16 cellular contexts compared by ENCODE assay signal in genomic region chr14:31408421-31408820, GRCh38. TPM values are rescaled to one million over a fixed set of nuclear protein-coding genes. Genes with fewer than 3 reads are reported as not detected.
DNase-seq lines count a peak whose midpoint lies in the region; ATAC-seq and TF ChIP-seq lines count a peak whose summit lies in the region.
"Had no signal": no experiment of that assay in that cellular context is flagged by ENCODE, and none has a peak within 500 bp of the region (broad histone marks: within the 10 kb centered on the region; RNA-seq: fewer than 3 reads in every experiment).

No MANE protein-coding gene starts in this region.

- peaks cover 5% of the 10 kb centered on the region for H3K4me1 Mint-ChIP-seq in activated CD8-positive, alpha-beta T cell treated with anti-CD3 and anti-CD28 coated beads for 36 hours (ENCODE audit: low read depth)
- H3K4me1 Mint-ChIP-seq in activated CD8-positive, alpha-beta T cell treated with anti-CD3 and anti-CD28 coated beads, Interleukin-2, amount 10 ng/mL, durations not matched to agents 7 days and 5 days (ENCODE audit: low read depth): no peaks in the 10 kb centered on the region
- H3K4me1 Mint-ChIP-seq in stimulated activated naive CD8-positive, alpha-beta T cell treated with anti-CD3 and anti-CD28 coated beads, Interleukin-15, amount 100 ng/mL, for 72 hours: peaks cover 11% of the 10 kb centered on the region
- H3K4me1 Mint-ChIP-seq in activated T-helper 2 cell treated with anti-CD3 and anti-CD28 coated beads, Interferon-gamma antibody, Interleukin-2, Interleukin-4, amounts not matched to agents 10 μg/mL and 5 μg/mL and 100 μg/mL, durations not matched to agents 14 hours and 24 hours and 36 hours (ENCODE audit: low read depth): peaks cover 12% of the 10 kb centered on the region
- H3K4me1 Mint-ChIP-seq: GM23338 had no signal

- DNase-seq in activated CD8-positive, alpha-beta T cell treated with anti-CD3 and anti-CD28 coated beads for 36 hours: no peak
- no peak for DNase-seq in activated CD8-positive, alpha-beta T cell treated with anti-CD3 and anti-CD28 coated beads, Interleukin-2, amount 10 ng/mL, durations not matched to agents 7 days and 5 days
- no peak for DNase-seq in stimulated activated naive CD8-positive, alpha-beta T cell treated with anti-CD3 and anti-CD28 coated beads, Interleukin-15, Interleukin-2, amounts not matched to agents 100 U/mL and 50 U/mL, for 24 hours
- no peak for DNase-seq in stimulated activated naive CD8-positive, alpha-beta T cell treated with anti-CD3 and anti-CD28 coated beads, Interleukin-15, amount 100 ng/mL, for 72 hours
- no peak for DNase-seq in activated T-helper 2 cell treated with anti-CD3 and anti-CD28 coated beads, Interferon-gamma antibody, Interleukin-2, Interleukin-4, amounts not matched to agents 10 μg/mL and 5 μg/mL and 100 μg/mL, durations not matched to agents 14 hours and 24 hours and 36 hours (ENCODE audit: low spot score)
- no peak for DNase-seq in foreskin fibroblast
- DNase-seq: C1 segment of cervical spinal cord; Calu3; CD4-positive, alpha-beta memory T cell; COR-L47; DMS53; DMS79 treated with DMSO at 0.1 percent for 48 hours; GF-D8; H9 had no signal

- H3K4me3 ChIP-seq in foreskin fibroblast (ENCODE audit: low read depth in 1 of 2, low read length in 2 of 2): no peak overlapping the region
- H3K4me3 ChIP-seq: GM23338 had no signal

- intact Hi-C loops in activated CD8-positive, alpha-beta T cell treated with anti-CD3 and anti-CD28 coated beads for 36 hours (cut with micrococcal nuclease): no loop called here
- intact Hi-C loops in activated T-helper 2 cell treated with anti-CD3 and anti-CD28 coated beads, Interferon-gamma antibody, Interleukin-2, Interleukin-4, amounts not matched to agents 10 μg/mL and 5 μg/mL and 100 μg/mL, durations not matched to agents 14 hours and 24 hours and 36 hours (cut with micrococcal nuclease): loop anchor here (1.0 kb wide), 1 partner anchor 8 kb away; no protein-coding TSS in a partner anchor

- H3K36me3 Mint-ChIP-seq in activated CD8-positive, alpha-beta T cell treated with anti-CD3 and anti-CD28 coated beads for 36 hours (ENCODE audit: low read depth): peaks cover 2% of the 10 kb centered on the region
- no peaks in the 10 kb centered on the region for H3K36me3 Mint-ChIP-seq in activated CD8-positive, alpha-beta T cell treated with anti-CD3 and anti-CD28 coated beads, Interleukin-2, amount 10 ng/mL, durations not matched to agents 7 days and 5 days (ENCODE audit: low read depth)
- no peaks in the 10 kb centered on the region for H3K36me3 Mint-ChIP-seq in activated T-helper 2 cell treated with anti-CD3 and anti-CD28 coated beads, Interferon-gamma antibody, Interleukin-2, Interleukin-4, amounts not matched to agents 10 μg/mL and 5 μg/mL and 100 μg/mL, durations not matched to agents 14 hours and 24 hours and 36 hours (ENCODE audit: low read depth)

- H3K27me3 Mint-ChIP-seq in activated CD8-positive, alpha-beta T cell treated with anti-CD3 and anti-CD28 coated beads for 36 hours: no peaks in the 10 kb centered on the region
- no peaks in the 10 kb centered on the region for H3K27me3 Mint-ChIP-seq in activated CD8-positive, alpha-beta T cell treated with anti-CD3 and anti-CD28 coated beads, Interleukin-2, amount 10 ng/mL, durations not matched to agents 7 days and 5 days (ENCODE audit: low read depth)
- no peaks in the 10 kb centered on the region for H3K27me3 Mint-ChIP-seq in stimulated activated naive CD8-positive, alpha-beta T cell treated with anti-CD3 and anti-CD28 coated beads, Interleukin-15, amount 100 ng/mL, for 72 hours
- H3K27me3 Mint-ChIP-seq in activated T-helper 2 cell treated with anti-CD3 and anti-CD28 coated beads, Interferon-gamma antibody, Interleukin-2, Interleukin-4, amounts not matched to agents 10 μg/mL and 5 μg/mL and 100 μg/mL, durations not matched to agents 14 hours and 24 hours and 36 hours (ENCODE audit: low read depth): no peaks in the 10 kb centered on the region
- H3K27me3 Mint-ChIP-seq: CD4-positive, alpha-beta memory T cell had no signal

- POLR2A ChIA-PET in activated CD8-positive, alpha-beta T cell treated with anti-CD3 and anti-CD28 coated beads for 36 hours (lab: Charles Lee): no interaction called here
- POLR2A ChIA-PET in activated CD8-positive, alpha-beta T cell treated with anti-CD3 and anti-CD28 coated beads, Interleukin-2, amount 10 ng/mL, durations not matched to agents 7 days and 5 days (lab: Charles Lee): no interaction called here

- CTCF ChIA-PET in activated CD8-positive, alpha-beta T cell treated with anti-CD3 and anti-CD28 coated beads for 36 hours (lab: Charles Lee): no interaction called here
- CTCF ChIA-PET in activated CD8-positive, alpha-beta T cell treated with anti-CD3 and anti-CD28 coated beads, Interleukin-2, amount 10 ng/mL, durations not matched to agents 7 days and 5 days (lab: Charles Lee): no interaction called here

- H3K9me3 Mint-ChIP-seq in activated CD8-positive, alpha-beta T cell treated with anti-CD3 and anti-CD28 coated beads for 36 hours: no peaks in the 10 kb centered on the region
- H3K9me3 Mint-ChIP-seq in activated CD8-positive, alpha-beta T cell treated with anti-CD3 and anti-CD28 coated beads, Interleukin-2, amount 10 ng/mL, durations not matched to agents 7 days and 5 days (ENCODE audit: insufficient read depth): no peaks in the 10 kb centered on the region
- H3K9me3 Mint-ChIP-seq in stimulated activated naive CD8-positive, alpha-beta T cell treated with anti-CD3 and anti-CD28 coated beads, Interleukin-15, amount 100 ng/mL, for 72 hours: no peaks in the 10 kb centered on the region
- no peaks in the 10 kb centered on the region for H3K9me3 Mint-ChIP-seq in activated T-helper 2 cell treated with anti-CD3 and anti-CD28 coated beads, Interferon-gamma antibody, Interleukin-2, Interleukin-4, amounts not matched to agents 10 μg/mL and 5 μg/mL and 100 μg/mL, durations not matched to agents 14 hours and 24 hours and 36 hours
- H3K9me3 Mint-ChIP-seq: CD4-positive, alpha-beta memory T cell; GM23338; H9 had no signal

- no peak for TF ChIP-seq CTCF in activated CD8-positive, alpha-beta T cell treated with anti-CD3 and anti-CD28 coated beads for 36 hours (IDR thresholded peaks at IDR 0.05)
- TF ChIP-seq CTCF in foreskin fibroblast (IDR thresholded peaks at IDR 0.05; ENCODE audit: low read depth, low read length): no peak

- peak; percentile 58 for ATAC-seq in activated CD8-positive, alpha-beta T cell treated with anti-CD3 and anti-CD28 coated beads for 36 hours
- ATAC-seq in activated CD8-positive, alpha-beta T cell treated with anti-CD3 and anti-CD28 coated beads, Interleukin-2, amount 10 ng/mL, durations not matched to agents 7 days and 5 days: no peak
- ATAC-seq in stimulated activated naive CD8-positive, alpha-beta T cell treated with anti-CD3 and anti-CD28 coated beads, Interleukin-15, Interleukin-2, amounts not matched to agents 100 U/mL and 50 U/mL, for 24 hours: peak; percentile 73
- ATAC-seq in stimulated activated naive CD8-positive, alpha-beta T cell treated with anti-CD3 and anti-CD28 coated beads, Interleukin-15, amount 100 ng/mL, for 72 hours: no peak
- ATAC-seq: GM23338, HCT116 had no signal

- no peak overlapping the region for H3K4me3 Mint-ChIP-seq in activated CD8-positive, alpha-beta T cell treated with anti-CD3 and anti-CD28 coated beads for 36 hours
- no peak overlapping the region for H3K4me3 Mint-ChIP-seq in activated CD8-positive, alpha-beta T cell treated with anti-CD3 and anti-CD28 coated beads, Interleukin-2, amount 10 ng/mL, durations not matched to agents 7 days and 5 days
- H3K4me3 Mint-ChIP-seq in stimulated activated naive CD8-positive, alpha-beta T cell treated with anti-CD3 and anti-CD28 coated beads, Interleukin-15, amount 100 ng/mL, for 72 hours: no peak overlapping the region
- no peak overlapping the region for H3K4me3 Mint-ChIP-seq in activated T-helper 2 cell treated with anti-CD3 and anti-CD28 coated beads, Interferon-gamma antibody, Interleukin-2, Interleukin-4, amounts not matched to agents 10 μg/mL and 5 μg/mL and 100 μg/mL, durations not matched to agents 14 hours and 24 hours and 36 hours (ENCODE audit: low read depth)
- H3K4me3 Mint-ChIP-seq: CD4-positive, alpha-beta memory T cell; GM23338; H9 had no signal

- no peak overlapping the region for H3K27ac Mint-ChIP-seq in activated CD8-positive, alpha-beta T cell treated with anti-CD3 and anti-CD28 coated beads for 36 hours
- no peak overlapping the region for H3K27ac Mint-ChIP-seq in activated CD8-positive, alpha-beta T cell treated with anti-CD3 and anti-CD28 coated beads, Interleukin-2, amount 10 ng/mL, durations not matched to agents 7 days and 5 days
- no peak overlapping the region for H3K27ac Mint-ChIP-seq in stimulated activated naive CD8-positive, alpha-beta T cell treated with anti-CD3 and anti-CD28 coated beads, Interleukin-15, amount 100 ng/mL, for 72 hours
- H3K27ac Mint-ChIP-seq in activated T-helper 2 cell treated with anti-CD3 and anti-CD28 coated beads, Interferon-gamma antibody, Interleukin-2, Interleukin-4, amounts not matched to agents 10 μg/mL and 5 μg/mL and 100 μg/mL, durations not matched to agents 14 hours and 24 hours and 36 hours: peak overlapping the region; percentile 7
- H3K27ac Mint-ChIP-seq: CD4-positive, alpha-beta memory T cell; GM23338; H9 had no signal

RNA-seq across cellular contexts. Expression of gene HEATR5A, which starts 11.9 kb away (rescaled TPM):
- total RNA-seq in activated CD8-positive, alpha-beta T cell treated with anti-CD3 and anti-CD28 coated beads for 36 hours: 10 to 100 TPM; 12.7 to 15.7 TPM
- total RNA-seq in activated CD8-positive, alpha-beta T cell treated with anti-CD3 and anti-CD28 coated beads, Interleukin-2, amount 10 ng/mL, durations not matched to agents 7 days and 5 days: 1 to 10 TPM; 8.5 to 9.4 TPM
- 23.1 TPM in 2 replicates for total RNA-seq in activated T-helper 2 cell treated with anti-CD3 and anti-CD28 coated beads, Interferon-gamma antibody, Interleukin-2, Interleukin-4, amounts not matched to agents 10 μg/mL and 5 μg/mL and 100 μg/mL, durations not matched to agents 14 hours and 24 hours and 36 hours

RNA-seq across cellular contexts. Expression of gene DTD2, which starts 48.9 kb away (rescaled TPM):
- 10 to 100 TPM; 25.4 to 25.6 TPM for total RNA-seq in activated CD8-positive, alpha-beta T cell treated with anti-CD3 and anti-CD28 coated beads for 36 hours
- total RNA-seq in activated CD8-positive, alpha-beta T cell treated with anti-CD3 and anti-CD28 coated beads, Interleukin-2, amount 10 ng/mL, durations not matched to agents 7 days and 5 days: 10 to 100 TPM; 15.7 to 17.7 TPM
- 26.7 and 26.9 TPM in 2 replicates for total RNA-seq in activated T-helper 2 cell treated with anti-CD3 and anti-CD28 coated beads, Interferon-gamma antibody, Interleukin-2, Interleukin-4, amounts not matched to agents 10 μg/mL and 5 μg/mL and 100 μg/mL, durations not matched to agents 14 hours and 24 hours and 36 hours

Comparison
In these comparisons a context has a peak if more than half of its experiments do, and no peak if none do; other contexts are left out.
1. ATAC-seq: peak in activated CD8-positive, alpha-beta T cell treated with anti-CD3 and anti-CD28 coated beads for 36 hours (single experiment) and stimulated activated naive CD8-positive, alpha-beta T cell treated with anti-CD3 and anti-CD28 coated beads, Interleukin-15, Interleukin-2, amounts not matched to agents 100 U/mL and 50 U/mL, for 24 hours (single experiment); none in activated CD8-positive, alpha-beta T cell treated with anti-CD3 and anti-CD28 coated beads, Interleukin-2, amount 10 ng/mL, durations not matched to agents 7 days and 5 days (single experiment) and stimulated activated naive CD8-positive, alpha-beta T cell treated with anti-CD3 and anti-CD28 coated beads, Interleukin-15, amount 100 ng/mL, for 72 hours (single experiment).